1 cellular context compared by ENCODE assay signal in the genomic region with DNA sequence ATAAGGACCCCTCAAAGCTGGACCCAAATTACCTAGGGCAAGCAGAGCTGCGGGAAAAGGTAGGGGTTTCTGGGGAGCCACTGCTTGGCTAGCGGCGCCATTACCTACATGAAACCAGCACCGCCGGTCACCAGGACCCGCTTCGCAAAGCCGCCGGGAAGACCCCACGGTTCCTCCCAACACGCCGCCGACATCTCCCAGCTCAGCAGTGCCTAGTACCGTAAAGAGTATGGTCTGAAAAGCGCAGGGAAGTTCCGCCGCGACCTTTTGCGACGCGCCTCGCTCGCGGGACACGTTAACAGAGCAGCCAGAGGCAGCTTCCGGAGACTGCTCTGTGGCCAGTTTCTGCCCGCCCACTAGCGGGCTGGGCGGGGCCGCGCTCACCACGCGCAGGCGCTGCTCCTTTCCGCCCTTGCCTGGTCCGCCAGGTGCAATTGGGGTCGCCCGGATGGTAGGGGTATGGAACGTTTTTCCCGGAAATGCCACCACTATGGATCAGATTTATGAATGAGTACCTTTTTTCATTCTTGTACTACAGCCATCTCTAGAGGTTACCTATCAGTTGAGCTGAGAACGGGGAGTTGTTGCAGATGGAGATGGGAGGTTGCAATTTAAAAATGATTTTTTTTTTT.
A peak's percentile ranks its signal among the peaks of the same experiment; 100 is the strongest.
TF ChIP-seq lines count a peak whose summit lies in the region.

A gene with protein sequence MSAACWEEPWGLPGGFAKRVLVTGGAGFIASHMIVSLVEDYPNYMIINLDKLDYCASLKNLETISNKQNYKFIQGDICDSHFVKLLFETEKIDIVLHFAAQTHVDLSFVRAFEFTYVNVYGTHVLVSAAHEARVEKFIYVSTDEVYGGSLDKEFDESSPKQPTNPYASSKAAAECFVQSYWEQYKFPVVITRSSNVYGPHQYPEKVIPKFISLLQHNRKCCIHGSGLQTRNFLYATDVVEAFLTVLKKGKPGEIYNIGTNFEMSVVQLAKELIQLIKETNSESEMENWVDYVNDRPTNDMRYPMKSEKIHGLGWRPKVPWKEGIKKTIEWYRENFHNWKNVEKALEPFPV (minus strand): TSS at position 210 of the 632 bp plus-strand sequence. CDS start 16 bp downstream, at position 194.

TF ChIP-seq in K562, 482 proteins besides CTCF, POLR2A, EP300 and RAD21 (continued from another document and continues in another):
- TF ChIP-seq, protein P1, sequence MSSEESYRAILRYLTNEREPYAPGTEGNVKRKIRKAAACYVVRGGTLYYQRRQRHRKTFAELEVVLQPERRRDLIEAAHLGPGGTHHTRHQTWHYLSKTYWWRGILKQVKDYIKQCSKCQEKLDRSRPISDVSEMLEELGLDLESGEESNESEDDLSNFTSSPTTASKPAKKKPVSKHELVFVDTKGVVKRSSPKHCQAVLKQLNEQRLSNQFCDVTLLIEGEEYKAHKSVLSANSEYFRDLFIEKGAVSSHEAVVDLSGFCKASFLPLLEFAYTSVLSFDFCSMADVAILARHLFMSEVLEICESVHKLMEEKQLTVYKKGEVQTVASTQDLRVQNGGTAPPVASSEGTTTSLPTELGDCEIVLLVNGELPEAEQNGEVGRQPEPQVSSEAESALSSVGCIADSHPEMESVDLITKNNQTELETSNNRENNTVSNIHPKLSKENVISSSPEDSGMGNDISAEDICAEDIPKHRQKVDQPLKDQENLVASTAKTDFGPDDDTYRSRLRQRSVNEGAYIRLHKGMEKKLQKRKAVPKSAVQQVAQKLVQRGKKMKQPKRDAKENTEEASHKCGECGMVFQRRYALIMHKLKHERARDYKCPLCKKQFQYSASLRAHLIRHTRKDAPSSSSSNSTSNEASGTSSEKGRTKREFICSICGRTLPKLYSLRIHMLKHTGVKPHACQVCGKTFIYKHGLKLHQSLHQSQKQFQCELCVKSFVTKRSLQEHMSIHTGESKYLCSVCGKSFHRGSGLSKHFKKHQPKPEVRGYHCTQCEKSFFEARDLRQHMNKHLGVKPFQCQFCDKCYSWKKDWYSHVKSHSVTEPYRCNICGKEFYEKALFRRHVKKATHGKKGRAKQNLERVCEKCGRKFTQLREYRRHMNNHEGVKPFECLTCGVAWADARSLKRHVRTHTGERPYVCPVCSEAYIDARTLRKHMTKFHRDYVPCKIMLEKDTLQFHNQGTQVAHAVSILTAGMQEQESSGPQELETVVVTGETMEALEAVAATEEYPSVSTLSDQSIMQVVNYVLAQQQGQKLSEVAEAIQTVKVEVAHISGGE (CRISPR knock-in tag; IDR thresholded peaks at IDR 0.05) = peak in 1 of 3 experiments; percentile 69; a peak in 2 of 6 replicates
- no peak for TF ChIP-seq PRMT5 (CRISPR knock-in tag; IDR thresholded peaks at IDR 0.05)
- no peak for TF ChIP-seq NFRKB (IDR thresholded peaks at IDR 0.05; ENCODE audit: low read depth)
- TF ChIP-seq, protein P2, sequence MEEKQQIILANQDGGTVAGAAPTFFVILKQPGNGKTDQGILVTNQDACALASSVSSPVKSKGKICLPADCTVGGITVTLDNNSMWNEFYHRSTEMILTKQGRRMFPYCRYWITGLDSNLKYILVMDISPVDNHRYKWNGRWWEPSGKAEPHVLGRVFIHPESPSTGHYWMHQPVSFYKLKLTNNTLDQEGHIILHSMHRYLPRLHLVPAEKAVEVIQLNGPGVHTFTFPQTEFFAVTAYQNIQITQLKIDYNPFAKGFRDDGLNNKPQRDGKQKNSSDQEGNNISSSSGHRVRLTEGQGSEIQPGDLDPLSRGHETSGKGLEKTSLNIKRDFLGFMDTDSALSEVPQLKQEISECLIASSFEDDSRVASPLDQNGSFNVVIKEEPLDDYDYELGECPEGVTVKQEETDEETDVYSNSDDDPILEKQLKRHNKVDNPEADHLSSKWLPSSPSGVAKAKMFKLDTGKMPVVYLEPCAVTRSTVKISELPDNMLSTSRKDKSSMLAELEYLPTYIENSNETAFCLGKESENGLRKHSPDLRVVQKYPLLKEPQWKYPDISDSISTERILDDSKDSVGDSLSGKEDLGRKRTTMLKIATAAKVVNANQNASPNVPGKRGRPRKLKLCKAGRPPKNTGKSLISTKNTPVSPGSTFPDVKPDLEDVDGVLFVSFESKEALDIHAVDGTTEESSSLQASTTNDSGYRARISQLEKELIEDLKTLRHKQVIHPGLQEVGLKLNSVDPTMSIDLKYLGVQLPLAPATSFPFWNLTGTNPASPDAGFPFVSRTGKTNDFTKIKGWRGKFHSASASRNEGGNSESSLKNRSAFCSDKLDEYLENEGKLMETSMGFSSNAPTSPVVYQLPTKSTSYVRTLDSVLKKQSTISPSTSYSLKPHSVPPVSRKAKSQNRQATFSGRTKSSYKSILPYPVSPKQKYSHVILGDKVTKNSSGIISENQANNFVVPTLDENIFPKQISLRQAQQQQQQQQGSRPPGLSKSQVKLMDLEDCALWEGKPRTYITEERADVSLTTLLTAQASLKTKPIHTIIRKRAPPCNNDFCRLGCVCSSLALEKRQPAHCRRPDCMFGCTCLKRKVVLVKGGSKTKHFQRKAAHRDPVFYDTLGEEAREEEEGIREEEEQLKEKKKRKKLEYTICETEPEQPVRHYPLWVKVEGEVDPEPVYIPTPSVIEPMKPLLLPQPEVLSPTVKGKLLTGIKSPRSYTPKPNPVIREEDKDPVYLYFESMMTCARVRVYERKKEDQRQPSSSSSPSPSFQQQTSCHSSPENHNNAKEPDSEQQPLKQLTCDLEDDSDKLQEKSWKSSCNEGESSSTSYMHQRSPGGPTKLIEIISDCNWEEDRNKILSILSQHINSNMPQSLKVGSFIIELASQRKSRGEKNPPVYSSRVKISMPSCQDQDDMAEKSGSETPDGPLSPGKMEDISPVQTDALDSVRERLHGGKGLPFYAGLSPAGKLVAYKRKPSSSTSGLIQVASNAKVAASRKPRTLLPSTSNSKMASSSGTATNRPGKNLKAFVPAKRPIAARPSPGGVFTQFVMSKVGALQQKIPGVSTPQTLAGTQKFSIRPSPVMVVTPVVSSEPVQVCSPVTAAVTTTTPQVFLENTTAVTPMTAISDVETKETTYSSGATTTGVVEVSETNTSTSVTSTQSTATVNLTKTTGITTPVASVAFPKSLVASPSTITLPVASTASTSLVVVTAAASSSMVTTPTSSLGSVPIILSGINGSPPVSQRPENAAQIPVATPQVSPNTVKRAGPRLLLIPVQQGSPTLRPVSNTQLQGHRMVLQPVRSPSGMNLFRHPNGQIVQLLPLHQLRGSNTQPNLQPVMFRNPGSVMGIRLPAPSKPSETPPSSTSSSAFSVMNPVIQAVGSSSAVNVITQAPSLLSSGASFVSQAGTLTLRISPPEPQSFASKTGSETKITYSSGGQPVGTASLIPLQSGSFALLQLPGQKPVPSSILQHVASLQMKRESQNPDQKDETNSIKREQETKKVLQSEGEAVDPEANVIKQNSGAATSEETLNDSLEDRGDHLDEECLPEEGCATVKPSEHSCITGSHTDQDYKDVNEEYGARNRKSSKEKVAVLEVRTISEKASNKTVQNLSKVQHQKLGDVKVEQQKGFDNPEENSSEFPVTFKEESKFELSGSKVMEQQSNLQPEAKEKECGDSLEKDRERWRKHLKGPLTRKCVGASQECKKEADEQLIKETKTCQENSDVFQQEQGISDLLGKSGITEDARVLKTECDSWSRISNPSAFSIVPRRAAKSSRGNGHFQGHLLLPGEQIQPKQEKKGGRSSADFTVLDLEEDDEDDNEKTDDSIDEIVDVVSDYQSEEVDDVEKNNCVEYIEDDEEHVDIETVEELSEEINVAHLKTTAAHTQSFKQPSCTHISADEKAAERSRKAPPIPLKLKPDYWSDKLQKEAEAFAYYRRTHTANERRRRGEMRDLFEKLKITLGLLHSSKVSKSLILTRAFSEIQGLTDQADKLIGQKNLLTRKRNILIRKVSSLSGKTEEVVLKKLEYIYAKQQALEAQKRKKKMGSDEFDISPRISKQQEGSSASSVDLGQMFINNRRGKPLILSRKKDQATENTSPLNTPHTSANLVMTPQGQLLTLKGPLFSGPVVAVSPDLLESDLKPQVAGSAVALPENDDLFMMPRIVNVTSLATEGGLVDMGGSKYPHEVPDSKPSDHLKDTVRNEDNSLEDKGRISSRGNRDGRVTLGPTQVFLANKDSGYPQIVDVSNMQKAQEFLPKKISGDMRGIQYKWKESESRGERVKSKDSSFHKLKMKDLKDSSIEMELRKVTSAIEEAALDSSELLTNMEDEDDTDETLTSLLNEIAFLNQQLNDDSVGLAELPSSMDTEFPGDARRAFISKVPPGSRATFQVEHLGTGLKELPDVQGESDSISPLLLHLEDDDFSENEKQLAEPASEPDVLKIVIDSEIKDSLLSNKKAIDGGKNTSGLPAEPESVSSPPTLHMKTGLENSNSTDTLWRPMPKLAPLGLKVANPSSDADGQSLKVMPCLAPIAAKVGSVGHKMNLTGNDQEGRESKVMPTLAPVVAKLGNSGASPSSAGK (IDR thresholded peaks at IDR 0.05) = no peak
- TF ChIP-seq, protein P3, sequence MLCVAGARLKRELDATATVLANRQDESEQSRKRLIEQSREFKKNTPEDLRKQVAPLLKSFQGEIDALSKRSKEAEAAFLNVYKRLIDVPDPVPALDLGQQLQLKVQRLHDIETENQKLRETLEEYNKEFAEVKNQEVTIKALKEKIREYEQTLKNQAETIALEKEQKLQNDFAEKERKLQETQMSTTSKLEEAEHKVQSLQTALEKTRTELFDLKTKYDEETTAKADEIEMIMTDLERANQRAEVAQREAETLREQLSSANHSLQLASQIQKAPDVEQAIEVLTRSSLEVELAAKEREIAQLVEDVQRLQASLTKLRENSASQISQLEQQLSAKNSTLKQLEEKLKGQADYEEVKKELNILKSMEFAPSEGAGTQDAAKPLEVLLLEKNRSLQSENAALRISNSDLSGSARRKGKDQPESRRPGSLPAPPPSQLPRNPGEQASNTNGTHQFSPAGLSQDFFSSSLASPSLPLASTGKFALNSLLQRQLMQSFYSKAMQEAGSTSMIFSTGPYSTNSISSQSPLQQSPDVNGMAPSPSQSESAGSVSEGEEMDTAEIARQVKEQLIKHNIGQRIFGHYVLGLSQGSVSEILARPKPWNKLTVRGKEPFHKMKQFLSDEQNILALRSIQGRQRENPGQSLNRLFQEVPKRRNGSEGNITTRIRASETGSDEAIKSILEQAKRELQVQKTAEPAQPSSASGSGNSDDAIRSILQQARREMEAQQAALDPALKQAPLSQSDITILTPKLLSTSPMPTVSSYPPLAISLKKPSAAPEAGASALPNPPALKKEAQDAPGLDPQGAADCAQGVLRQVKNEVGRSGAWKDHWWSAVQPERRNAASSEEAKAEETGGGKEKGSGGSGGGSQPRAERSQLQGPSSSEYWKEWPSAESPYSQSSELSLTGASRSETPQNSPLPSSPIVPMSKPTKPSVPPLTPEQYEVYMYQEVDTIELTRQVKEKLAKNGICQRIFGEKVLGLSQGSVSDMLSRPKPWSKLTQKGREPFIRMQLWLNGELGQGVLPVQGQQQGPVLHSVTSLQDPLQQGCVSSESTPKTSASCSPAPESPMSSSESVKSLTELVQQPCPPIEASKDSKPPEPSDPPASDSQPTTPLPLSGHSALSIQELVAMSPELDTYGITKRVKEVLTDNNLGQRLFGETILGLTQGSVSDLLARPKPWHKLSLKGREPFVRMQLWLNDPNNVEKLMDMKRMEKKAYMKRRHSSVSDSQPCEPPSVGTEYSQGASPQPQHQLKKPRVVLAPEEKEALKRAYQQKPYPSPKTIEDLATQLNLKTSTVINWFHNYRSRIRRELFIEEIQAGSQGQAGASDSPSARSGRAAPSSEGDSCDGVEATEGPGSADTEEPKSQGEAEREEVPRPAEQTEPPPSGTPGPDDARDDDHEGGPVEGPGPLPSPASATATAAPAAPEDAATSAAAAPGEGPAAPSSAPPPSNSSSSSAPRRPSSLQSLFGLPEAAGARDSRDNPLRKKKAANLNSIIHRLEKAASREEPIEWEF (CRISPR knock-in tag; IDR thresholded peaks at IDR 0.05) = no peak
- TF ChIP-seq TBP (optimal IDR thresholded peaks at IDR 0.05; ENCODE audit: low read depth, low read length) = peak; percentile 80
- peak; percentile 57 for TF ChIP-seq SPI1 (IDR thresholded peaks at IDR 0.05; ENCODE audit: borderline replicate concordance, low read depth, low read length)
- no peak for TF ChIP-seq SRSF1 (IDR thresholded peaks at IDR 0.05; ENCODE audit: low read depth, low read length)
- TF ChIP-seq, protein P4, sequence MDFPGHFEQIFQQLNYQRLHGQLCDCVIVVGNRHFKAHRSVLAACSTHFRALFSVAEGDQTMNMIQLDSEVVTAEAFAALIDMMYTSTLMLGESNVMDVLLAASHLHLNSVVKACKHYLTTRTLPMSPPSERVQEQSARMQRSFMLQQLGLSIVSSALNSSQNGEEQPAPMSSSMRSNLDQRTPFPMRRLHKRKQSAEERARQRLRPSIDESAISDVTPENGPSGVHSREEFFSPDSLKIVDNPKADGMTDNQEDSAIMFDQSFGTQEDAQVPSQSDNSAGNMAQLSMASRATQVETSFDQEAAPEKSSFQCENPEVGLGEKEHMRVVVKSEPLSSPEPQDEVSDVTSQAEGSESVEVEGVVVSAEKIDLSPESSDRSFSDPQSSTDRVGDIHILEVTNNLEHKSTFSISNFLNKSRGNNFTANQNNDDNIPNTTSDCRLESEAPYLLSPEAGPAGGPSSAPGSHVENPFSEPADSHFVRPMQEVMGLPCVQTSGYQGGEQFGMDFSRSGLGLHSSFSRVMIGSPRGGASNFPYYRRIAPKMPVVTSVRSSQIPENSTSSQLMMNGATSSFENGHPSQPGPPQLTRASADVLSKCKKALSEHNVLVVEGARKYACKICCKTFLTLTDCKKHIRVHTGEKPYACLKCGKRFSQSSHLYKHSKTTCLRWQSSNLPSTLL (IDR thresholded peaks at IDR 0.05) = no peak
- no peak for TF ChIP-seq JUNB (CRISPR knock-in tag; conservative IDR thresholded peaks at IDR 0.05)
- no peak for TF ChIP-seq ZNF224 (CRISPR knock-in tag; IDR thresholded peaks at IDR 0.05)
- TF ChIP-seq ZBTB1 (CRISPR knock-in tag; IDR thresholded peaks at IDR 0.05; ENCODE audit: borderline replicate concordance, low read depth) = no peak
- no peak for TF ChIP-seq ZNF551 (CRISPR knock-in tag; IDR thresholded peaks at IDR 0.05)
- TF ChIP-seq ZNF24 (IDR thresholded peaks at IDR 0.05) = no peak
- no peak for TF ChIP-seq ZNF239 (CRISPR knock-in tag; IDR thresholded peaks at IDR 0.05)
- no peak for TF ChIP-seq CBX8 (IDR thresholded peaks at IDR 0.05; ENCODE audit: borderline replicate concordance, extremely low read depth, low read depth, low read length, poor library complexity, severe bottlenecking)
- TF ChIP-seq, protein P5, sequence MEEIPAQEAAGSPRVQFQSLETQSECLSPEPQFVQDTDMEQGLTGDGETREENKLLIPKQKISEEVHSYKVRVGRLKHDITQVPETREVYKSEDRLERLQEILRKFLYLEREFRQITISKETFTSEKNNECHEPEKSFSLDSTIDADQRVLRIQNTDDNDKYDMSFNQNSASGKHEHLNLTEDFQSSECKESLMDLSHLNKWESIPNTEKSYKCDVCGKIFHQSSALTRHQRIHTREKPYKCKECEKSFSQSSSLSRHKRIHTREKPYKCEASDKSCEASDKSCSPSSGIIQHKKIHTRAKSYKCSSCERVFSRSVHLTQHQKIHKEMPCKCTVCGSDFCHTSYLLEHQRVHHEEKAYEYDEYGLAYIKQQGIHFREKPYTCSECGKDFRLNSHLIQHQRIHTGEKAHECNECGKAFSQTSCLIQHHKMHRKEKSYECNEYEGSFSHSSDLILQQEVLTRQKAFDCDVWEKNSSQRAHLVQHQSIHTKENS (CRISPR knock-in tag; IDR thresholded peaks at IDR 0.05) = no peak
- no peak for TF ChIP-seq TCFL5 (CRISPR knock-in tag; conservative IDR thresholded peaks at IDR 0.05)
- no peak for TF ChIP-seq ZNF75A (CRISPR knock-in tag; IDR thresholded peaks at IDR 0.05)
- TF ChIP-seq SMARCB1 (IDR thresholded peaks at IDR 0.05; ENCODE audit: insufficient read length, low read depth) = no peak
- TF ChIP-seq CSDE1 (IDR thresholded peaks at IDR 0.05) = no peak
- no peak for TF ChIP-seq TSC22D4 (tag; IDR thresholded peaks at IDR 0.05)
- no peak for TF ChIP-seq ZNF707 (CRISPR knock-in tag; conservative IDR thresholded peaks at IDR 0.05)
- TF ChIP-seq SRF (CRISPR knock-in tag; IDR thresholded peaks at IDR 0.05) = no peak; a peak in 1 of 4 replicates
- TF ChIP-seq DPF2 (IDR thresholded peaks at IDR 0.05) = no peak
- TF ChIP-seq NONO (IDR thresholded peaks at IDR 0.05; ENCODE audit: low read depth in 2 of 2, low read length in 1 of 2) = no peak
